8 cellular contexts compared by ENCODE assay signal in the genomic region with DNA sequence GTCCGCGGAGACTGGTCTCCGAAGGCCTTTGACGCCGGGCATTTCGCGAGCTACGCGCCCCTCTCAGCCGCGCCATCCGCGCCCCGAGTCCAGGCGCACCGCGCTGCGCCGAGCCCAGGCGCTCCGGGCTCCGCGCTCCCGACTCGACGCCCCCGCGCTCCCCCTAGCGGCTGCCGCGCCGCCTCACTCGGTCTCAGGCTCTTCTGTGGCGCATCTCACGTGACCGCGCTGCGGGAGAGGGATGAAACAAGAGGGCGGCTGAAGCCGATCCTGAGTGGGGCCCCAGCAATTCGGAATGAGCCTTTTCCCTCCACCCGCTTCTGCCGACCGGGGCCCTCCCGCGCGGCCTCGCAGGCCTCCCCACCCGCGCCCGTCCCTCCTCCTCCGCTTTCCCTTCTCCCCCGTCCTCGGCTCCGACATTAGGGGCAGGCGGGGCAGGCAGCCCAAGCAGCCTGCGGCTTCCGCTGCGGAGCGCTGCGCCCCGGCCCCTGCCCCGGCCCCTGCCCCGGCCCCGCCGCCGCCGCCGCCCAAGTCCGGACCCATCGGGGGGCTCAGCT. TPM values are rescaled to one million over a fixed set of nuclear protein-coding genes. Genes with fewer than 3 reads are reported as not detected.
DNase-seq lines count a peak whose midpoint lies in the region; TF ChIP-seq lines count a peak whose summit lies in the region.

No MANE protein-coding gene starts in this region.

- peaks cover 4% of the 10 kb centered on the region; the same call in 1 of the 2 replicates for H3K36me3 ChIP-seq in Loucy (ENCODE audit: insufficient read depth, low read length)
- no peaks in the 10 kb centered on the region for H3K36me3 ChIP-seq in SJSA1
- no peaks in the 10 kb centered on the region for H3K36me3 ChIP-seq in ovary
- H3K36me3 ChIP-seq in thyroid gland: no peaks in the 10 kb centered on the region

- H2BK20ac ChIP-seq in H9 (ENCODE audit: low read depth, low read length, poor library complexity, severe bottlenecking): no peak overlapping the region

- WGBS in H9 (ENCODE audit: extremely low coverage, insufficient read length, low lambda C conversion rate): no CpG with 5 or more reads among the region's 71 CpGs
- 0 to 1% (median 0%) methylated on average over 48 to 69 of the region's 71 CpGs for WGBS in ovary, 3 donors
- 0% methylated on average over 18 of the region's 71 CpGs; no CpG with 5 or more reads in 1 of the 2 donors for WGBS in thyroid gland, 2 donors

- no peak overlapping the region for H2BK120ac ChIP-seq in H9 (ENCODE audit: low read depth, low read length, poor library complexity, severe bottlenecking)

- CTCF ChIA-PET in activated naive CD4-positive, alpha-beta T cell treated with anti-CD3 and anti-CD28 coated beads, Interleukin-2, amount 10 ng/mL, durations not matched to agents 7 days and 5 days (lab: Charles Lee): interaction anchor here (1.0 to 8.3 kb wide), 12 partner anchors 19 to 257 kb away, joined by 3 to 104 read pairs (median 4); no protein-coding TSS in a partner anchor

- no peaks in the 10 kb centered on the region for H3K79me1 ChIP-seq in H9 (ENCODE audit: insufficient read depth, low read depth, low read length, poor library complexity, severe bottlenecking)

- H3K23me2 ChIP-seq in H9 (ENCODE audit: insufficient read length, low read depth, low read length, poor library complexity, severe bottlenecking): peaks cover 2% of the 10 kb centered on the region

- H3K27ac Mint-ChIP-seq in H9 (peak overlapping the region in 1 of 3 experiments; percentile 85; a peak in 1 of 7 replicates), glutamatergic neuron (ENCODE audit: unreplicated experiment) (no peak overlapping the region)
- peak overlapping the region; percentile 93 for H3K27ac Mint-ChIP-seq in activated naive CD4-positive, alpha-beta T cell treated with anti-CD3 and anti-CD28 coated beads, Interleukin-2, amount 10 ng/mL, durations not matched to agents 7 days and 5 days

- H3F3A ChIP-seq in Loucy (ENCODE audit: low read depth): no peaks in the 10 kb centered on the region

- no peak overlapping the region for H3K23ac ChIP-seq in H9 (ENCODE audit: insufficient read length, low read depth, low read length)

- no peak overlapping the region for H4K5ac ChIP-seq in H9 (ENCODE audit: insufficient read length, low read depth, low read length)

- H3K27ac ChIP-seq in H9 (ENCODE audit: insufficient read length, low read depth, low read length) (no peak overlapping the region), SJSA1 (no peak overlapping the region), ovary (peak overlapping the region; percentile 66 to 73), thyroid gland (peak overlapping the region; percentile 73 to 83 (median 74))

- H3K4me1 ChIP-seq in H9 (ENCODE audit: insufficient read depth, low read length) (no peaks in the 10 kb centered on the region), Loucy (ENCODE audit: insufficient read depth, low read length, poor library complexity, severe bottlenecking) (peaks cover 26% of the 10 kb centered on the region), SJSA1 (replicated peaks) (peaks cover 15% of the 10 kb centered on the region), ovary (ENCODE audit: insufficient read depth) (peaks cover 3% of the 10 kb centered on the region), thyroid gland (peaks cover 8 to 15% of the 10 kb centered on the region in 2 donors)

- no peak overlapping the region for H2AK5ac ChIP-seq in H9 (ENCODE audit: insufficient read length, low read length)

- peak; percentile 51 for TF ChIP-seq POLR2A in ovary (IDR thresholded peaks at IDR 0.05)
- TF ChIP-seq POLR2A in thyroid gland (IDR thresholded peaks at IDR 0.05): peak in 1 of 2 donors; percentile 85

- no peak overlapping the region for H3K56ac ChIP-seq in H9 (ENCODE audit: insufficient read length, low read depth, low read length)

- peaks cover 2% of the 10 kb centered on the region for H4K20me1 ChIP-seq in H9 (ENCODE audit: control insufficient read depth, insufficient read depth, insufficient read length)
- peaks cover 13% of the 10 kb centered on the region for H4K20me1 ChIP-seq in Loucy (ENCODE audit: insufficient read depth, low read length, poor library complexity, severe bottlenecking)

- H3K9ac ChIP-seq in H9 (ENCODE audit: extremely low read depth, insufficient read length, low read length) (peak overlapping the region; percentile 98), Loucy (ENCODE audit: low read depth, low read length, poor library complexity, severe bottlenecking) (peak overlapping the region; percentile 93)

- no peak for TF ChIP-seq EP300 in ovary (IDR thresholded peaks at IDR 0.05)

- no peak overlapping the region for H2BK12ac ChIP-seq in H9 (ENCODE audit: insufficient read length, low read depth, low read length)

- H3K79me2 ChIP-seq in H9 (ENCODE audit: insufficient read depth, low read length) (no peaks in the 10 kb centered on the region), Loucy (ENCODE audit: insufficient read depth, low read length) (peaks cover 39% of the 10 kb centered on the region)

- H3K9me2 ChIP-seq in Loucy (replicated peaks; ENCODE audit: low read depth, low read length): no peaks in the 10 kb centered on the region

- peak overlapping the region; percentile 97 for H3K14ac ChIP-seq in H9 (ENCODE audit: insufficient read depth, low read length)

- peaks cover 11% of the 10 kb centered on the region; the same call in 1 of the 2 replicates for H3K27me3 ChIP-seq in H9 (ENCODE audit: insufficient read depth, low read length)
- no peaks in the 10 kb centered on the region for H3K27me3 ChIP-seq in Loucy (ENCODE audit: insufficient read depth, low read length, poor library complexity, severe bottlenecking)
- H3K27me3 ChIP-seq in SJSA1 (replicated peaks): peaks cover 14% of the 10 kb centered on the region
- H3K27me3 ChIP-seq in ovary: no peaks in the 10 kb centered on the region
- H3K27me3 ChIP-seq in thyroid gland: no peaks in the 10 kb centered on the region

- peak overlapping the region; percentile 40 for H3K4me2 ChIP-seq in H9 (ENCODE audit: insufficient read depth, insufficient read length, low read length)
- peak overlapping the region; percentile 99 for H3K4me2 ChIP-seq in Loucy (ENCODE audit: low read depth, low read length, poor library complexity, severe bottlenecking)

- peak; percentile 33 for DNase-seq in GM04503 (ENCODE audit: low read depth)
- peak; percentile 95 for DNase-seq in H9
- peak; percentile 90 to 91 for DNase-seq in SJSA1 (ENCODE audit: low read depth in 1 of 2, low spot score in 2 of 2)
- peak; percentile 93 for DNase-seq in activated naive CD4-positive, alpha-beta T cell treated with anti-CD3 and anti-CD28 coated beads, Interleukin-2, amount 10 ng/mL, durations not matched to agents 7 days and 5 days
- peak; percentile 91 for DNase-seq in glutamatergic neuron
- peak; percentile 90 to 94 (median 92) for DNase-seq in ovary
- DNase-seq in thyroid gland: peak; percentile 92 to 94

- H3K4me3 ChIP-seq in Loucy (ENCODE audit: low read length, poor library complexity, severe bottlenecking) (peak overlapping the region; percentile 99), SJSA1 (peak overlapping the region; percentile 74), ovary (peak overlapping the region; percentile 69), thyroid gland (replicated peaks in 1 of 3) (peak overlapping the region; percentile 31 to 92 (median 83))

- H3K9me3 Mint-ChIP-seq in H9 (no peaks in the 10 kb centered on the region; a peak in 1 of 5 replicates), glutamatergic neuron (ENCODE audit: unreplicated experiment) (peaks cover 8% of the 10 kb centered on the region)
- no peaks in the 10 kb centered on the region for H3K9me3 Mint-ChIP-seq in activated naive CD4-positive, alpha-beta T cell treated with anti-CD3 and anti-CD28 coated beads, Interleukin-2, amount 10 ng/mL, durations not matched to agents 7 days and 5 days

- no peaks in the 10 kb centered on the region for H3K9me3 ChIP-seq in H9 (ENCODE audit: control insufficient read depth, low read depth, low read length)
- H3K9me3 ChIP-seq in Loucy (ENCODE audit: insufficient read depth, low read depth, low read length): no peaks in the 10 kb centered on the region
- H3K9me3 ChIP-seq in SJSA1 (replicated peaks): no peaks in the 10 kb centered on the region
- no peaks in the 10 kb centered on the region for H3K9me3 ChIP-seq in ovary
- no peaks in the 10 kb centered on the region for H3K9me3 ChIP-seq in thyroid gland

- no peak overlapping the region for H4K8ac ChIP-seq in H9 (replicated peaks; ENCODE audit: insufficient read length, low read depth, low read length)

- H2AFZ ChIP-seq in H9 (ENCODE audit: low read length) (no peak overlapping the region), Loucy (ENCODE audit: low read length) (peak overlapping the region; percentile 87)

- H3T11ph ChIP-seq in H9 (ENCODE audit: low read length): no peak overlapping the region

- H3K18ac ChIP-seq in H9 (ENCODE audit: insufficient read length, low read depth, low read length): peak overlapping the region; percentile 31

- TF ChIP-seq CTCF in H9 (conservative IDR thresholded peaks at IDR 0.05): peak; percentile 87
- TF ChIP-seq CTCF in Loucy (conservative IDR thresholded peaks at IDR 0.05; ENCODE audit: low read length): peak; percentile 68
- TF ChIP-seq CTCF in glutamatergic neuron (IDR thresholded peaks at IDR 0.05; ENCODE audit: partially characterized antibody, unreplicated experiment): peak; percentile 97
- TF ChIP-seq CTCF in ovary (IDR thresholded peaks at IDR 0.05): peak; percentile 87 to 92 (median 92)
- peak; percentile 57 to 97 (median 90) for TF ChIP-seq CTCF in thyroid gland (IDR thresholded peaks at IDR 0.05)

- H3K4me1 Mint-ChIP-seq in H9 (peaks cover 11 to 16% of the 10 kb centered on the region in 2 experiments), glutamatergic neuron (ENCODE audit: low read depth, unreplicated experiment) (peaks cover 9% of the 10 kb centered on the region)
- peaks cover 39% of the 10 kb centered on the region for H3K4me1 Mint-ChIP-seq in activated naive CD4-positive, alpha-beta T cell treated with anti-CD3 and anti-CD28 coated beads, Interleukin-2, amount 10 ng/mL, durations not matched to agents 7 days and 5 days

- no peak overlapping the region for H4K91ac ChIP-seq in H9 (ENCODE audit: insufficient read length, low read depth, low read length)

- H3K4me3 Mint-ChIP-seq in H9: peak overlapping the region; percentile 88 to 94
- peak overlapping the region; percentile 81 for H3K4me3 Mint-ChIP-seq in activated naive CD4-positive, alpha-beta T cell treated with anti-CD3 and anti-CD28 coated beads, Interleukin-2, amount 10 ng/mL, durations not matched to agents 7 days and 5 days
- H3K4me3 Mint-ChIP-seq in glutamatergic neuron (ENCODE audit: unreplicated experiment): peak overlapping the region; percentile 74

- H2BK5ac ChIP-seq in H9 (ENCODE audit: insufficient read length, low read length): no peak overlapping the region

- H3K36me3 Mint-ChIP-seq in H9 (ENCODE audit: insufficient read depth in 1 of 3, low read depth in 3 of 3): peaks cover 4 to 16% (median 13%) of the 10 kb centered on the region in 3 experiments; a peak in 6 of 7 replicates
- H3K36me3 Mint-ChIP-seq in activated naive CD4-positive, alpha-beta T cell treated with anti-CD3 and anti-CD28 coated beads, Interleukin-2, amount 10 ng/mL, durations not matched to agents 7 days and 5 days: peaks cover 23% of the 10 kb centered on the region
- no peaks in the 10 kb centered on the region for H3K36me3 Mint-ChIP-seq in glutamatergic neuron (ENCODE audit: unreplicated experiment)

- no peak overlapping the region for H2BK15ac ChIP-seq in H9 (ENCODE audit: low read depth, low read length)

- H3K27me3 Mint-ChIP-seq in H9 (ENCODE audit: low read depth) (peaks cover 48% of the 10 kb centered on the region), glutamatergic neuron (ENCODE audit: unreplicated experiment) (peaks cover 9% of the 10 kb centered on the region)
- peaks cover 51% of the 10 kb centered on the region for H3K27me3 Mint-ChIP-seq in activated naive CD4-positive, alpha-beta T cell treated with anti-CD3 and anti-CD28 coated beads, Interleukin-2, amount 10 ng/mL, durations not matched to agents 7 days and 5 days

- intact Hi-C loops in ovary (cut with DNase I): no loop called here
- intact Hi-C loops in thyroid gland (cut with DNase I): no loop called here

- H3K4ac ChIP-seq in H9 (ENCODE audit: low read depth, low read length): no peak overlapping the region

RNA-seq across cellular contexts. Expression of a gene that starts 42.5 kb away (rescaled TPM):
- total RNA-seq in H9 (2021) (82.6 and 97.7 TPM in 2 replicates), glutamatergic neuron (ENCODE audit: unreplicated experiment) (68.5 TPM), ovary (10 to 100 TPM; 30.4 to 69.6 (median 61.6) TPM), thyroid gland (10 to 100 TPM; 25.0 to 72.1 (median 63.1) TPM)
- 148 and 174 TPM in 2 replicates for total RNA-seq in SJSA1 (2014; rRNA removed; shearing (Covaris generic))
- polyA plus RNA-seq in ovary: 100 to 1,000 TPM in 1 of 2 donors, 10 to 100 TPM in 1; 58.8 to 131 TPM

Comparison
In these comparisons a context has a peak if more than half of its experiments do, and no peak if none do; other contexts are left out.
1. DNase-seq: peak in every context shown above with its lines; median percentile 95 in H9; 93 in activated naive CD4-positive, alpha-beta T cell treated with anti-CD3 and anti-CD28 coated beads, Interleukin-2, amount 10 ng/mL, durations not matched to agents 7 days and 5 days; 93 in thyroid gland; 92 in ovary; 91 in glutamatergic neuron; 90 in SJSA1; 33 in GM04503.
2. H3K27ac ChIP-seq: peak in ovary (2 of 2) and thyroid gland (3 of 3); none in H9 (single experiment) and SJSA1 (single experiment).
3. Peak in every context shown above with its lines, with median percentiles within 50 percentile points of each other: H3K4me3 Mint-ChIP-seq, CTCF ChIP-seq and H3K4me3 ChIP-seq.